ENCODE assay signal across 10 cellular contexts in genomic region chr10:78925800-78926319, GRCh38.
DNase-seq lines count a peak whose midpoint lies in the region; ATAC-seq and TF ChIP-seq lines count a peak whose summit lies in the region.
"Had no signal": no experiment of that assay in that cellular context is flagged by ENCODE, and none has a peak within 500 bp of the region (broad histone marks: within the 10 kb centered on the region; RNA-seq: fewer than 3 reads in every experiment).

No MANE protein-coding gene starts in this region.

- peaks cover 0 to 6% of the 10 kb centered on the region in 2 experiments for H3K4me1 ChIP-seq in trophoblast cell (ENCODE audit: control insufficient read depth in 1 of 2, insufficient read depth in 2 of 2, low read length in 2 of 2)

- no peaks in the 10 kb centered on the region for H3K36me3 ChIP-seq in trophoblast cell (ENCODE audit: control insufficient read depth in 1 of 2, insufficient read depth in 2 of 2, low read length in 2 of 2)

- H2BK5ac ChIP-seq in trophoblast cell (ENCODE audit: low read depth, low read length, poor library complexity), result no peak overlapping the region

- no peak overlapping the region for H4K8ac ChIP-seq in trophoblast cell (ENCODE audit: low read depth, low read length)

- H2BK120ac ChIP-seq in trophoblast cell (ENCODE audit: insufficient read depth, low read length, poor library complexity), result no peak overlapping the region

- no CpG with 5 or more reads among the region's 6 CpGs for WGBS in trophoblast cell (ENCODE audit: extremely low coverage, insufficient coverage, insufficient read length)

- peak; percentile 93 for DNase-seq in ELR (ENCODE audit: low read depth)
- DNase-seq in OCI-M1 (lab: John Stamatoyannopoulos, UW), result peak; percentile 93
- peak; percentile 95 for DNase-seq in choroid plexus epithelial cell (ENCODE audit: low read depth)
- peak; percentile 7 to 42 for DNase-seq in trophoblast cell
- no peak for DNase-seq in stimulated activated CD8-positive, alpha-beta memory T cell treated with anti-CD3 and anti-CD28 coated beads, Interleukin-4, amount 100 ng/mL, for 48 hours
- no peak for DNase-seq in stimulated activated CD4-positive, alpha-beta T cell treated with anti-CD3 and anti-CD28 coated beads, Interleukin-1b, Interleukin-23, amount 100 ng/mL, for 48 hours
- no peak for DNase-seq in stimulated activated CD4-positive, alpha-beta T cell treated with anti-CD3 and anti-CD28 coated beads, Interleukin-4, amount 100 ng/mL, for 4 hours
- DNase-seq: activated CD4-positive, alpha-beta T cell treated with anti-CD3 and anti-CD28 coated beads, Interleukin-2, amount 50 U/mL, for 1 hour; NCI-H1417 treated with DMSO at 0.1 percent for 48 hours had no signal

- H4K12ac ChIP-seq in trophoblast cell (ENCODE audit: low read depth, low read length), result no peak overlapping the region

- no peak overlapping the region for H2BK12ac ChIP-seq in trophoblast cell (ENCODE audit: low read length)

- no peak overlapping the region for H3K9ac ChIP-seq in trophoblast cell (ENCODE audit: low read length)

- no peak overlapping the region for H3K4me2 ChIP-seq in trophoblast cell (ENCODE audit: low read length)

- no peak overlapping the region for H4K91ac ChIP-seq in trophoblast cell (ENCODE audit: low read depth, low read length)

- no peak overlapping the region for H2AFZ ChIP-seq in trophoblast cell (ENCODE audit: insufficient read depth, low read length, poor library complexity)

- H3K27ac ChIP-seq in trophoblast cell (ENCODE audit: low read depth, low read length), result no peak overlapping the region

- no peak overlapping the region for H2AK5ac ChIP-seq in trophoblast cell (ENCODE audit: low read length)

- no peak overlapping the region for H3K23ac ChIP-seq in trophoblast cell (ENCODE audit: low read length)

- no peak for ATAC-seq in HG03045 (IDR thresholded peaks at IDR 0.05; ENCODE audit: unreplicated experiment)

- H3K18ac ChIP-seq in trophoblast cell (ENCODE audit: low read length), result no peak overlapping the region

- H3K27me3 ChIP-seq in trophoblast cell (ENCODE audit: insufficient read depth, low read length), result no peaks in the 10 kb centered on the region

- no peak overlapping the region for H3K14ac ChIP-seq in trophoblast cell (ENCODE audit: low read length)

- no peak for TF ChIP-seq CTCF in choroid plexus epithelial cell (conservative IDR thresholded peaks at IDR 0.05; ENCODE audit: low read depth, low read length)

- no peaks in the 10 kb centered on the region for H3K79me2 ChIP-seq in trophoblast cell (ENCODE audit: control insufficient read depth, insufficient read depth, low read length, poor library complexity)

- H3K4me3 ChIP-seq in choroid plexus epithelial cell (ENCODE audit: low read depth, low read length), result no peak overlapping the region
- H3K4me3 ChIP-seq in trophoblast cell (ENCODE audit: low read depth, low read length), result no peak overlapping the region

- H3K79me1 ChIP-seq in trophoblast cell (ENCODE audit: low read length), result no peaks in the 10 kb centered on the region

- no peaks in the 10 kb centered on the region for H3K9me3 ChIP-seq in trophoblast cell (ENCODE audit: insufficient read depth, low read depth, low read length)

- H3K4ac ChIP-seq in trophoblast cell (ENCODE audit: low read depth, low read length), result no peak overlapping the region

Comparison
In these comparisons a context has a peak if more than half of its experiments do, and no peak if none do; other contexts are left out.
1. DNase-seq: peak in ELR (single experiment), OCI-M1 (single experiment), choroid plexus epithelial cell (single experiment) and trophoblast cell (2 of 2); none in stimulated activated CD8-positive, alpha-beta memory T cell treated with anti-CD3 and anti-CD28 coated beads, Interleukin-4, amount 100 ng/mL, for 48 hours (single experiment), stimulated activated CD4-positive, alpha-beta T cell treated with anti-CD3 and anti-CD28 coated beads, Interleukin-1b, Interleukin-23, amount 100 ng/mL, for 48 hours (single experiment) and stimulated activated CD4-positive, alpha-beta T cell treated with anti-CD3 and anti-CD28 coated beads, Interleukin-4, amount 100 ng/mL, for 4 hours (0 of 2).